ENCODE assay signal across 11 cellular contexts in genomic region chr5:172741206-172741582, GRCh38. TPM values are rescaled to one million over a fixed set of nuclear protein-coding genes. Genes with fewer than 3 reads are reported as not detected.
DNase-seq lines count a peak whose midpoint lies in the region; ATAC-seq and TF ChIP-seq lines count a peak whose summit lies in the region.
"Had no signal": no experiment of that assay in that cellular context is flagged by ENCODE, and none has a peak within 500 bp of the region (broad histone marks: within the 10 kb centered on the region; RNA-seq: fewer than 3 reads in every experiment).

No MANE protein-coding gene starts in this region.

- POLR2A ChIA-PET in activated CD8-positive, alpha-beta T cell treated with anti-CD3 and anti-CD28 coated beads for 36 hours (lab: Charles Lee) = no interaction called here

- H3K27me3 ChIP-seq in mammary epithelial cell (ENCODE audit: insufficient read depth, low read length) (no peaks in the 10 kb centered on the region), transverse colon (no peaks in the 10 kb centered on the region)

- intact Hi-C loops in mammary epithelial cell (cut with micrococcal nuclease) (no loop called here), transverse colon (cut with DNase I; ENCODE audit: low total_unique reads) (no loop called here)
- intact Hi-C loops in activated CD8-positive, alpha-beta T cell treated with anti-CD3 and anti-CD28 coated beads for 36 hours (cut with micrococcal nuclease) = no loop called here

- dilution Hi-C loops in mammary epithelial cell (cut with HindIII; ENCODE audit: low sequenced_read_pairs) = no loop called here

- in situ Hi-C loops in mammary epithelial cell (cut with MboI; ENCODE audit: low sequenced_read_pairs in 2 of 2) (no loop called here), transverse colon (cut with MboI; ENCODE audit: low pct_ligation_motif_present in 1 of 4, low pct_unique_long_range_greater_than_20kb in 1 of 4, low sequenced_read_pairs in 3 of 4) (no loop called here), ACHN (cut with HindIII; ENCODE audit: low pct_ligation_motif_present, low pct_unique_long_range_greater_than_20kb, low sequenced_read_pairs) (no loop called here)

- H4K20me1 ChIP-seq in mammary epithelial cell (ENCODE audit: insufficient read depth, low read length) = no peaks in the 10 kb centered on the region

- H2AFZ ChIP-seq in mammary epithelial cell (ENCODE audit: low read depth, low read length) = peak overlapping the region; percentile 23

- no peak for DNase-seq in activated T-cell treated with anti-CD3 and anti-CD28 coated beads, Interleukin-2, amount 50 U/mL, for 72 hours
- no peak for DNase-seq in activated T-cell treated with anti-CD3 and anti-CD28 coated beads, Interleukin-2, amount 50 U/mL, for 1 hour
- no peak for DNase-seq in mammary epithelial cell
- no peak for DNase-seq in naive B cell
- no peak for DNase-seq in transverse colon
- DNase-seq in ACHN = no peak
- no peak for DNase-seq in mesenteric fat pad (ENCODE audit: low spot score)
- DNase-seq in activated CD8-positive, alpha-beta T cell treated with anti-CD3 and anti-CD28 coated beads for 36 hours = no peak
- DNase-seq: NCI-H1436 treated with DMSO at 0.1 percent for 48 hours; NK-92 treated with Interleukin-12 subunit alpha and Interleukin-12 subunit beta, amount 100 ng/mL, for 24 hours; T-helper 2 cell had no signal

- H3K4me1 Mint-ChIP-seq in activated T-cell treated with anti-CD3 and anti-CD28 coated beads, Interleukin-2, amount 50 U/mL, for 72 hours (ENCODE audit: low read depth) = no peaks in the 10 kb centered on the region
- H3K4me1 Mint-ChIP-seq in naive B cell = peaks cover 19 to 33% (median 22%) of the 10 kb centered on the region in 3 donors
- peaks cover 3% of the 10 kb centered on the region for H3K4me1 Mint-ChIP-seq in activated CD8-positive, alpha-beta T cell treated with anti-CD3 and anti-CD28 coated beads for 36 hours (ENCODE audit: low read depth)

- TF ChIP-seq EP300 in transverse colon (IDR thresholded peaks at IDR 0.05; ENCODE audit: low read depth) = no peak

- no peak overlapping the region for H3K4me3 Mint-ChIP-seq in activated T-cell treated with anti-CD3 and anti-CD28 coated beads, Interleukin-2, amount 50 U/mL, for 72 hours
- peak overlapping the region in 3 of 8 donors; percentile 31 to 71 (median 47) for H3K4me3 Mint-ChIP-seq in naive B cell
- H3K4me3 Mint-ChIP-seq in activated CD8-positive, alpha-beta T cell treated with anti-CD3 and anti-CD28 coated beads for 36 hours = no peak overlapping the region

- CTCF ChIA-PET in mammary epithelial cell (lab: Charles Lee; ENCODE audit: low non-redundant PET) = interaction anchor here (0.6 to 0.7 kb wide), 2 partner anchors 34 to 268 kb away, joined by 12 to 15 read pairs; no protein-coding TSS in a partner anchor
- CTCF ChIA-PET in activated CD8-positive, alpha-beta T cell treated with anti-CD3 and anti-CD28 coated beads for 36 hours (lab: Charles Lee) = interaction anchor here (1.0 kb wide), 1 partner anchor 191 kb away, joined by 4 read pairs; no protein-coding TSS in a partner anchor

- no peak for TF ChIP-seq POLR2A in transverse colon (IDR thresholded peaks at IDR 0.05)

- no peaks in the 10 kb centered on the region for H3K27me3 Mint-ChIP-seq in activated T-cell treated with anti-CD3 and anti-CD28 coated beads, Interleukin-2, amount 50 U/mL, for 72 hours (ENCODE audit: low read depth)
- H3K27me3 Mint-ChIP-seq in naive B cell = no peaks in the 10 kb centered on the region
- H3K27me3 Mint-ChIP-seq in activated CD8-positive, alpha-beta T cell treated with anti-CD3 and anti-CD28 coated beads for 36 hours = no peaks in the 10 kb centered on the region

- H3K36me3 ChIP-seq in mammary epithelial cell (ENCODE audit: insufficient read depth, low read length) (no peaks in the 10 kb centered on the region), transverse colon (no peaks in the 10 kb centered on the region)

- 82% methylated on average over 1 of the region's 1 CpG for WGBS in mammary epithelial cell (ENCODE audit: low coverage, missing lambda C conversion rate)
- WGBS in transverse colon (ENCODE audit: low coverage in 1 of 2), 2 donors = 49 to 61% methylated on average over 1 of the region's 1 CpG

- no TSS peak for BruUV-seq in mammary epithelial cell (replicated peaks; lab: Mats Ljungman, UMichigan)

- H3K4me1 ChIP-seq in mammary epithelial cell (ENCODE audit: insufficient read depth, low read length) (peaks cover 13% of the 10 kb centered on the region), transverse colon (peaks cover 4 to 27% (median 21%) of the 10 kb centered on the region in 4 donors)

- H3K4me3 ChIP-seq in mammary epithelial cell (replicated peaks in 1 of 3; ENCODE audit: insufficient read depth in 1 of 3, low read depth in 2 of 3, low read length in 3 of 3) = no peak overlapping the region
- no peak overlapping the region for H3K4me3 ChIP-seq in transverse colon

- H3K9ac ChIP-seq in mammary epithelial cell (ENCODE audit: insufficient read depth, low read length) = peak overlapping the region; percentile 70

- no peak for ATAC-seq in activated T-cell treated with anti-CD3 and anti-CD28 coated beads, Interleukin-2, amount 50 U/mL, for 72 hours (replicated peaks in 1 of 2)
- ATAC-seq in naive B cell (ENCODE audit: low read depth in 2 of 2) = no peak
- ATAC-seq in activated CD8-positive, alpha-beta T cell treated with anti-CD3 and anti-CD28 coated beads for 36 hours = no peak

- H3K9me3 ChIP-seq in mammary epithelial cell (replicated peaks; ENCODE audit: insufficient read depth, low read length) (no peaks in the 10 kb centered on the region), transverse colon (no peaks in the 10 kb centered on the region)

- TF ChIP-seq CTCF in mammary epithelial cell (conservative IDR thresholded peaks at IDR 0.05 in 1 of 2, IDR thresholded peaks at IDR 0.05 in 1 of 2; ENCODE audit: extremely low read depth in 1 of 2, insufficient read depth in 1 of 2, low read depth in 1 of 2, low read length in 2 of 2) (no peak), transverse colon (IDR thresholded peaks at IDR 0.05) (no peak)
- no peak for TF ChIP-seq CTCF in activated CD8-positive, alpha-beta T cell treated with anti-CD3 and anti-CD28 coated beads for 36 hours (IDR thresholded peaks at IDR 0.05)

- H3K36me3 Mint-ChIP-seq in activated T-cell treated with anti-CD3 and anti-CD28 coated beads, Interleukin-2, amount 50 U/mL, for 72 hours (ENCODE audit: insufficient read depth in 2 of 2) = no peaks in the 10 kb centered on the region
- H3K36me3 Mint-ChIP-seq in naive B cell = no peaks in the 10 kb centered on the region
- no peaks in the 10 kb centered on the region for H3K36me3 Mint-ChIP-seq in activated CD8-positive, alpha-beta T cell treated with anti-CD3 and anti-CD28 coated beads for 36 hours (ENCODE audit: low read depth)

- H3K27ac ChIP-seq in mammary epithelial cell (ENCODE audit: insufficient read depth, low read depth, low read length) (peak overlapping the region; percentile 87), transverse colon (peak overlapping the region; percentile 78 to 84 (median 82))

- H3K79me2 ChIP-seq in mammary epithelial cell (ENCODE audit: insufficient read depth, low read length) = no peaks in the 10 kb centered on the region

- no peaks in the 10 kb centered on the region for H3K9me3 Mint-ChIP-seq in activated T-cell treated with anti-CD3 and anti-CD28 coated beads, Interleukin-2, amount 50 U/mL, for 72 hours
- H3K9me3 Mint-ChIP-seq in naive B cell = peaks cover 0 to 4% (median 0%) of the 10 kb centered on the region in 7 donors
- H3K9me3 Mint-ChIP-seq in activated CD8-positive, alpha-beta T cell treated with anti-CD3 and anti-CD28 coated beads for 36 hours = no peaks in the 10 kb centered on the region

- peak overlapping the region; percentile 12 for H3K27ac Mint-ChIP-seq in activated T-cell treated with anti-CD3 and anti-CD28 coated beads, Interleukin-2, amount 50 U/mL, for 72 hours
- peak overlapping the region; percentile 24 to 92 (median 48) for H3K27ac Mint-ChIP-seq in naive B cell
- H3K27ac Mint-ChIP-seq in activated CD8-positive, alpha-beta T cell treated with anti-CD3 and anti-CD28 coated beads for 36 hours = no peak overlapping the region

- no peak overlapping the region for H3K4me2 ChIP-seq in mammary epithelial cell (ENCODE audit: insufficient read depth, low read depth, low read length)

RNA-seq across cellular contexts. Expression of gene DUSP1, which starts 29.8 kb away (rescaled TPM):
- total RNA-seq in activated T-cell treated with anti-CD3 and anti-CD28 coated beads, Interleukin-2, amount 50 U/mL, for 72 hours = 10 to 100 TPM; 14.5 to 24.5 TPM
- 10 to 100 TPM; 20.7 to 28.8 TPM for total RNA-seq in mammary epithelial cell
- 19.1 TPM for polyA plus RNA-seq in mammary epithelial cell
- polyA minus RNA-seq in mammary epithelial cell = 22.7 TPM
- polyA plus RNA-seq in naive B cell (ENCODE audit: low read depth in 6 of 6) = 1,000 to 10,000 TPM; 1,129 to 3,568 (median 2,122) TPM
- 100 to 1,000 TPM; 469 to 701 (median 567) TPM for total RNA-seq in transverse colon
- 1,666 TPM for total RNA-seq in mesenteric fat pad
- 10 to 100 TPM; 16.6 to 17.9 TPM for total RNA-seq in activated CD8-positive, alpha-beta T cell treated with anti-CD3 and anti-CD28 coated beads for 36 hours

Comparison
In these comparisons a context has a peak if more than half of its experiments do, and no peak if none do; other contexts are left out.
1. RNA of gene DUSP1, which starts 29.8 kb away (total RNA-seq): 1,666 TPM in mesenteric fat pad (single experiment) and 469 to 701 TPM in transverse colon; 20.7 to 28.8 TPM in mammary epithelial cell, 14.5 to 24.5 TPM in activated T-cell treated with anti-CD3 and anti-CD28 coated beads, Interleukin-2, amount 50 U/mL, for 72 hours and 16.6 to 17.9 TPM in activated CD8-positive, alpha-beta T cell treated with anti-CD3 and anti-CD28 coated beads for 36 hours; every median in the first group is over 10 times any median in the second.